In the genomic region with DNA sequence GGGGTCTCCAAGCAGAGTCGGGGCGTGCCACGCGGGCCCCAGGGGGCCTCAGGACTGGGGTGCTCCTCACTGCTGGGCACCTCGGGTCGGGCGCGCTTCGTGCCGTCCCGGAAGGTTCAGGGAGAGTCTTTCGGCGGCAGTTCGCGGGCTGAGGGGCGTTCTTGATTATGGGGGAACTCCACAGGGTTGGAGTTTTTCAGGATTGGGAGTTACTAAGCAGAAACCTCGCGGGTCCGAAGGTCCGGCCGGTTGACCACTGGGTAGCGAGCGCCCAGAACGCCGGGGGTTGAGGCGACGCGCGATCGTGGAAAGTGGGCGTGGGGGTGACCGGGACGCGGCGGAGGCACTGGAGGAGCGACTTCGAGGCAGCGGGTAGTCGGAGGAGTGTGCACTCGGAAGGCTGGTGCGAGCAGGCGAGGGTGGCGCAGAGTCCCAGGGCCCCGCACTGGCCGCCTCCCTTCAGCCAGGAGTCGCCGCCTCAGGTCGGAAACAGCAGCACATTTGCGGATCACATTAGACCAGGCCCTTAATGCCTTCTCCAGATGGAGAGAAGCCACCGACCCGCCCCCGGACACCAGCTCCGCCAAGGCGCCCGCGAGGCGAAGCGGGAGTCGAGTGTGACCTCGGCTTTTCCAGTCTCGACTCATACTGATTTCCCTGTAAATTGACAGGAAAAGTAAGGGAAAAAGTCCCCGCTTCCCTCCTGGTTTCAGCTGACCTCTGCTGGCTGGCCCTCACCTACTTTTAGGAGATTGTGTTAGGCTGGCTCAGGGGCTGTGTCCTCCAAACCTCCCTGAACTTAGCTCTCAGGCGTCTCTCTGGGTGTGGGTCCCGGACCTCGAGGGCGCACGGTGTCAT, we compare ENCODE assay signal across 9 cellular contexts. TPM values are rescaled to one million over a fixed set of nuclear protein-coding genes. Genes with fewer than 3 reads are reported as not detected.
DNase-seq lines count a peak whose midpoint lies in the region; ATAC-seq and TF ChIP-seq lines count a peak whose summit lies in the region.
"Had no signal": no experiment of that assay in that cellular context is flagged by ENCODE, and none has a peak within 500 bp of the region (broad histone marks: within the 10 kb centered on the region; RNA-seq: fewer than 3 reads in every experiment).

No MANE protein-coding gene starts in this region.

- WGBS in endodermal cell (ENCODE audit: insufficient coverage in 1 of 2, insufficient read length in 1 of 2), 2 experiments = 13 to 26% methylated on average over 22 to 67 of the region's 67 CpGs

- H3K4me1 Mint-ChIP-seq in endodermal cell = no peaks in the 10 kb centered on the region
- H3K4me1 Mint-ChIP-seq: immature natural killer cell had no signal

- no peak overlapping the region for H3K27ac Mint-ChIP-seq in endodermal cell
- H3K27ac Mint-ChIP-seq: immature natural killer cell had no signal

- no peaks in the 10 kb centered on the region for H3K36me3 Mint-ChIP-seq in endodermal cell (ENCODE audit: low read depth)

- no peaks in the 10 kb centered on the region for H3K36me3 ChIP-seq in HUES6 (ENCODE audit: control insufficient read depth, insufficient read depth, low read length)
- no peaks in the 10 kb centered on the region for H3K36me3 ChIP-seq in endodermal cell (ENCODE audit: control insufficient read depth, insufficient read depth, low read length)
- no peaks in the 10 kb centered on the region for H3K36me3 ChIP-seq in skeletal muscle satellite cell (ENCODE audit: insufficient read depth, low read length)

- ATAC-seq in left colon (no peak), HG02970 (IDR thresholded peaks at IDR 0.05; ENCODE audit: low FRiP score, unreplicated experiment) (no peak), HG02623 (IDR thresholded peaks at IDR 0.05; ENCODE audit: unreplicated experiment) (no peak)

- no peaks in the 10 kb centered on the region for H3K9me3 ChIP-seq in HUES6 (ENCODE audit: control insufficient read depth, insufficient read depth, low read depth, low read length)
- H3K9me3 ChIP-seq in endodermal cell (ENCODE audit: control insufficient read depth, low read length) = no peaks in the 10 kb centered on the region
- no peaks in the 10 kb centered on the region for H3K9me3 ChIP-seq in skeletal muscle satellite cell (replicated peaks; ENCODE audit: low read length)

- H3K4me1 ChIP-seq in HUES6 (ENCODE audit: control insufficient read depth, insufficient read depth, low read length) = peaks cover 12% of the 10 kb centered on the region
- no peaks in the 10 kb centered on the region for H3K4me1 ChIP-seq in endodermal cell (ENCODE audit: control insufficient read depth, insufficient read depth, low read length)
- peaks cover 6% of the 10 kb centered on the region for H3K4me1 ChIP-seq in skeletal muscle satellite cell (ENCODE audit: control insufficient read depth, insufficient read depth, low read length)

- intact Hi-C loops in left colon (cut with DNase I, micrococcal nuclease) = no loop called here

- H3K4me3 Mint-ChIP-seq in endodermal cell = peak overlapping the region; percentile 58

- DNase-seq in endodermal cell = peak; percentile 87
- peak; percentile 14 to 42 for DNase-seq in left colon
- no peak for DNase-seq in NCI-H446 (lab: John Stamatoyannopoulos, UW)
- no peak for DNase-seq in NCI-H1105 (lab: John Stamatoyannopoulos, UW)
- DNase-seq: immature natural killer cell had no signal

- peaks cover 55% of the 10 kb centered on the region for H3K27me3 Mint-ChIP-seq in endodermal cell (ENCODE audit: insufficient read depth)

- peak overlapping the region; percentile 76 for H3K4me2 ChIP-seq in skeletal muscle satellite cell (ENCODE audit: low read length)

- H3K27me3 ChIP-seq in HUES6 (ENCODE audit: control insufficient read depth, insufficient read depth, low read length) (peaks cover 57% of the 10 kb centered on the region), endodermal cell (ENCODE audit: control insufficient read depth, insufficient read depth, low read length, poor library complexity, severe bottlenecking) (peaks cover 44% of the 10 kb centered on the region), skeletal muscle satellite cell (ENCODE audit: control insufficient read depth, insufficient read depth, low read length) (peaks cover 59% of the 10 kb centered on the region)

- H3K27ac ChIP-seq in HUES6 (ENCODE audit: low read depth, low read length) (no peak overlapping the region), endodermal cell (ENCODE audit: low read depth, low read length) (no peak overlapping the region)

- H3K4me3 ChIP-seq in HUES6 (ENCODE audit: low read depth, low read length) (peak overlapping the region; percentile 75), endodermal cell (ENCODE audit: low read length) (peak overlapping the region; percentile 76), skeletal muscle satellite cell (ENCODE audit: low read length) (peak overlapping the region; percentile 59)

- peak; percentile 49 for TF ChIP-seq CTCF in endodermal cell (conservative IDR thresholded peaks at IDR 0.05)

- H3K9ac ChIP-seq in HUES6 (ENCODE audit: low read length) = no peak overlapping the region
- no peak overlapping the region for H3K9ac ChIP-seq in endodermal cell (ENCODE audit: extremely low read depth, low read length, poor library complexity, severe bottlenecking)
- no peak overlapping the region for H3K9ac ChIP-seq in skeletal muscle satellite cell (ENCODE audit: low read depth, low read length)

- no peaks in the 10 kb centered on the region for H3K9me3 Mint-ChIP-seq in endodermal cell

RNA-seq across cellular contexts. Expression of a gene that starts 0.7 kb away (rescaled TPM):
- total RNA-seq in endodermal cell (1 to 10 TPM in 1 of 2 donors, under 1 TPM in 1; 0.79 to 3.4 TPM), left colon (1 to 10 TPM; 1.6 to 8.7 TPM)
- polyA plus RNA-seq in endodermal cell (2013, experiment 1 of 2) = 0.46 TPM
- polyA plus RNA-seq in endodermal cell (2013, experiment 2 of 2) = 0.33 TPM
- total RNA-seq in skeletal muscle satellite cell (2012; rRNA removed) = under 0.01 and 0.44 TPM in 2 replicates
- polyA plus RNA-seq: immature natural killer cell had no signal

Comparison
In these comparisons a context has a peak if more than half of its experiments do, and no peak if none do; other contexts are left out.
1. DNase-seq: peak in endodermal cell (single experiment) and left colon (2 of 2); none in NCI-H446 (0 of 2) and NCI-H1105 (single experiment).
2. Peak in every context shown above with its lines, with median percentiles within 50 percentile points of each other: H3K4me3 ChIP-seq.